Comparison of ENCODE assay signal across 18 cellular contexts in the genomic region with DNA sequence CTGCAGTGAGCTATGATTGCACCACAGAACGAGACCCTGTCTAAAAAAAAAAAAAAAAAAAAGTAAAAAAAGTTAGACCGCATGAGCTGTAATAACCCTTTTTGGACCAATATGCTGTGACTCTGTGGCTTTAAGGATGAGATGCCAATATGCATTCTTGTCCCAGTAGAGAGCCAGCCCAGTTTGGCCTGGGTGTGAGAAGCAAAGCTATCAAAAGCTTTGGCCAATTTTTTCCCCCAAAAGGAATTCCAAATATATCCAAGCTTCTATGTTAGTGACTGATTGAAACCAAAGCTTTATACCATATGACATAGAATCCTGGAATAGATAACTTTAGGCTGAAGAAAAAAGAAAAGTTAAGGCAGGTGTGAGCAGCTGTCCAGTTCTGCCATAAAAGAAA.
"Had no signal": no experiment of that assay in that cellular context is flagged by ENCODE, and none has a peak within 500 bp of the region (broad histone marks: within the 10 kb centered on the region; RNA-seq: fewer than 3 reads in every experiment).

No MANE protein-coding gene starts in this region.

- H3K4me3 ChIP-seq: coronary artery, gastrocnemius medialis, mucosa of descending colon, neural progenitor cell, pancreas, smooth muscle cell, suprapubic skin, thyroid gland had no signal

- H3K9me3 ChIP-seq: gastrocnemius medialis, mucosa of descending colon, pancreas, suprapubic skin, thyroid gland had no signal

- ATAC-seq: gastrocnemius medialis; left lobe of liver; mucosa of descending colon; natural killer cell; pancreas; stimulated activated naive CD8-positive, alpha-beta T cell treated with anti-CD3 and anti-CD28 coated beads, Interleukin-15, Interleukin-2, amounts not matched to agents 100 U/mL and 50 U/mL, for 24 hours had no signal

- H3K27ac ChIP-seq: coronary artery, gastrocnemius medialis, neural progenitor cell, pancreas, suprapubic skin, thyroid gland had no signal

- H3K9ac ChIP-seq: neural progenitor cell had no signal

- H3K4me1 ChIP-seq: gastrocnemius medialis, neural progenitor cell, pancreas, thyroid gland had no signal

- DNase-seq: effector CD4-positive, alpha-beta T cell; endodermal cell; erythroblast; gastrocnemius medialis; islet precursor cell; mammary epithelial cell; mucosa of descending colon; natural killer cell; occipital lobe; pancreas; stimulated activated CD4-positive, alpha-beta T cell treated with anti-CD3 and anti-CD28 coated beads, Interleukin-2, amount 100 ng/mL, for 48 hours; stimulated activated naive CD8-positive, alpha-beta T cell treated with anti-CD3 and anti-CD28 coated beads, Interleukin-15, Interleukin-2, amounts not matched to agents 100 U/mL and 50 U/mL, for 24 hours; thyroid gland had no signal

- H3K36me3 ChIP-seq: gastrocnemius medialis, neural progenitor cell, pancreas, suprapubic skin, thyroid gland had no signal

- H3K27me3 ChIP-seq: gastrocnemius medialis, neural progenitor cell, pancreas, suprapubic skin, thyroid gland had no signal

- H3K4me2 ChIP-seq: neural progenitor cell, smooth muscle cell had no signal

- H2AFZ ChIP-seq: neural progenitor cell had no signal
